In the genomic region with DNA sequence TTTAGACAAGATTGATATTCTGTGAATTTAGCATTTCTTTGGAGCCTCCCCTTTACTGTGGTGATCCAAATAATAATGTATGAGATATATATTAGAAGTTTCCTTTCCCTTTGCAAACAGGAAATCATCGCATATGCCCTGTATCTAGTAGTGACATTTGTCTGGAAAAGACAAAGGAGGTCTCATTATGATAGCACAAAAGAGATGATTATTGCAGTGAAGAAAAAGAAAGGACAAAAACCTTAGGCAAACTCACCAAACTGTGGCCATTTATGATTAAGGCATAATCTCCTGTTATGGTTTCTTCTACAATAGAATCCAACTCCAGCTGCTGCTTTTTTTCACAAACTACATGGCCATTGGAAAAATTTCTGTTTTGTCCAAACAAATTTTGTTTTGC, we compare ENCODE assay signal across 22 cellular contexts.
DNase-seq lines count a peak whose midpoint lies in the region; ATAC-seq and TF ChIP-seq lines count a peak whose summit lies in the region.
"Had no signal": no experiment of that assay in that cellular context is flagged by ENCODE, and none has a peak within 500 bp of the region (broad histone marks: within the 10 kb centered on the region; RNA-seq: fewer than 3 reads in every experiment).

No MANE protein-coding gene starts in this region.

- no peaks in the 10 kb centered on the region for H3K27me3 ChIP-seq in colonic mucosa

- H3K9ac ChIP-seq in colonic mucosa (ENCODE audit: low read depth in 2 of 2, low read length in 2 of 2), result no peak overlapping the region

- no peaks in the 10 kb centered on the region for H3K4me1 ChIP-seq in colonic mucosa

- no peak for ATAC-seq in HG03571 (IDR thresholded peaks at IDR 0.05; ENCODE audit: unreplicated experiment)
- no peak for ATAC-seq in HG03135 (IDR thresholded peaks at IDR 0.05; ENCODE audit: unreplicated experiment)
- ATAC-seq: activated T-cell treated with anti-CD3 and anti-CD28 coated beads, Interleukin-2, amount 50 U/mL, for 72 hours; GM23338; natural killer cell treated with Interleukin-12 subunit alpha and Interleukin-12 subunit beta and Interleukin-15 and Interleukin-18, amount 100 ng/mL, for 72 hours; PC-3; T-cell had no signal

- peak overlapping the region; percentile 16 for H3K27ac ChIP-seq in colonic mucosa
- H3K27ac ChIP-seq in substantia nigra (ENCODE audit: low read depth, low read length, poor library complexity, severe bottlenecking), result peak overlapping the region; percentile 86

- POLR2A ChIA-PET in GM10248 (lab: Yijun Ruan, JAX), result no interaction called here

- CTCF ChIA-PET in GM10248 (lab: Yijun Ruan, JAX), result interaction anchor here (0.8 to 2.6 kb wide), 4 partner anchors 23 to 429 kb away, joined by 3 to 8 read pairs (median 4); no protein-coding TSS in a partner anchor

- no peaks in the 10 kb centered on the region for H3K36me3 ChIP-seq in colonic mucosa

- H3K4me3 ChIP-seq in colonic mucosa, result no peak overlapping the region
- H3K4me3 ChIP-seq: GM23338 had no signal

- DNase-seq in COR-L47 (lab: John Stamatoyannopoulos, UW), result peak; percentile 25
- DNase-seq in colonic mucosa, result no peak
- DNase-seq in midbrain (lab: John Stamatoyannopoulos, UW), result peak; percentile 20
- DNase-seq in substantia nigra (lab: John Stamatoyannopoulos, UW), result no peak
- no peak for DNase-seq in GM10248 (ENCODE audit: extremely low spot score)
- no peak for DNase-seq in KG1 (lab: John Stamatoyannopoulos, UW)
- DNase-seq: activated T-cell treated with anti-CD3 and anti-CD28 coated beads, Interleukin-2, amount 50 U/mL, for 72 hours; CD8-positive, alpha-beta memory T cell; DMS79; foreskin fibroblast; KBM-7; kidney; NCI-H1694 treated with DMSO at 0.1 percent for 48 hours; NCI-H2227 treated with DMSO at 0.1 percent for 48 hours; PC-3; SHP77 treated with DMSO at 0.1 percent for 48 hours; stimulated activated CD4-positive, alpha-beta T cell treated with anti-CD3 and anti-CD28 coated beads, Interleukin-4, amount 100 ng/mL, for 24 hours; T-cell had no signal

- H3K9me3 ChIP-seq in colonic mucosa, result no peaks in the 10 kb centered on the region

- intact Hi-C loops in colonic mucosa (cut with DNase I), result no loop called here

- no peak for TF ChIP-seq CTCF in colonic mucosa (IDR thresholded peaks at IDR 0.05)
- TF ChIP-seq CTCF in GM10248 (IDR thresholded peaks at IDR 0.05; ENCODE audit: control extremely low read depth, extremely low read depth, low read depth, missing control alignments), result no peak

Comparison
In these comparisons a context has a peak if more than half of its experiments do, and no peak if none do; other contexts are left out.
1. DNase-seq: peak in COR-L47 (single experiment) and midbrain (single experiment); none in colonic mucosa (single experiment), substantia nigra (0 of 49), GM10248 (single experiment) and KG1 (single experiment).